ENCODE assay signal across 22 cellular contexts in genomic region chr21:41965045-41965444, GRCh38. TPM values are rescaled to one million over a fixed set of nuclear protein-coding genes. Genes with fewer than 3 reads are reported as not detected.
A peak's percentile ranks its signal among the peaks of the same experiment; 100 is the strongest.
DNase-seq lines count a peak whose midpoint lies in the region; ATAC-seq and TF ChIP-seq lines count a peak whose summit lies in the region.
"Had no signal": no experiment of that assay in that cellular context is flagged by ENCODE, and none has a peak within 500 bp of the region (broad histone marks: within the 10 kb centered on the region; RNA-seq: fewer than 3 reads in every experiment).

No MANE protein-coding gene starts in this region.

- H3K27ac ChIP-seq in prostate gland: peak overlapping the region in 1 of 2 donors; percentile 33
- no peak overlapping the region for H3K27ac ChIP-seq in gastroesophageal sphincter
- H3K27ac ChIP-seq: A549, gastrocnemius medialis, PC-9 had no signal

- H3K4me1 Mint-ChIP-seq in activated CD8-positive, alpha-beta memory T cell treated with anti-CD3 and anti-CD28 coated beads, Interleukin-2, amount 10 ng/mL, durations not matched to agents 7 days and 5 days: no peaks in the 10 kb centered on the region

- H3K4me3 Mint-ChIP-seq in activated CD8-positive, alpha-beta memory T cell treated with anti-CD3 and anti-CD28 coated beads, Interleukin-2, amount 10 ng/mL, durations not matched to agents 7 days and 5 days: no peak overlapping the region
- H3K4me3 Mint-ChIP-seq: activated naive CD8-positive, alpha-beta T cell treated with anti-CD3 and anti-CD28 coated beads, Interleukin-2, amount 10 ng/mL, durations not matched to agents 7 days and 5 days; activated T-helper 1 cell treated with anti-CD3 and anti-CD28 coated beads, Interleukin-12 subunit alpha, Interleukin-12 subunit beta, Interleukin-2, Interleukin-4 antibody, amounts not matched to agents 30 ng/mL and 10 ng/mL and 1 ng/mL, durations not matched to agents 14 hours and 24 hours and 36 hours had no signal

- no peaks in the 10 kb centered on the region for H3K36me3 Mint-ChIP-seq in activated CD8-positive, alpha-beta memory T cell treated with anti-CD3 and anti-CD28 coated beads, Interleukin-2, amount 10 ng/mL, durations not matched to agents 7 days and 5 days
- H3K36me3 Mint-ChIP-seq: activated naive CD8-positive, alpha-beta T cell treated with anti-CD3 and anti-CD28 coated beads, Interleukin-2, amount 10 ng/mL, durations not matched to agents 7 days and 5 days had no signal

- TF ChIP-seq EP300 in gastroesophageal sphincter (IDR thresholded peaks at IDR 0.05): no peak

- no peak overlapping the region for H3K4me3 ChIP-seq in prostate gland
- no peak overlapping the region for H3K4me3 ChIP-seq in gastroesophageal sphincter
- H3K4me3 ChIP-seq: A549, esophagus squamous epithelium, gastrocnemius medialis, PC-9 had no signal

- H3K4me1 ChIP-seq in prostate gland (replicated peaks) (peaks cover 18% of the 10 kb centered on the region), gastroesophageal sphincter (no peaks in the 10 kb centered on the region)
- H3K4me1 ChIP-seq: BE2C, gastrocnemius medialis had no signal

- ATAC-seq in activated CD8-positive, alpha-beta memory T cell treated with anti-CD3 and anti-CD28 coated beads, Interleukin-2, amount 10 ng/mL, durations not matched to agents 7 days and 5 days: no peak
- ATAC-seq in esophagus mucosa (no peak), gastroesophageal sphincter (no peak)
- ATAC-seq: A549; activated CD4-positive, CD25-positive, alpha-beta regulatory T cell treated with anti-CD3 and anti-CD28 coated beads, Interleukin-2, amount 50 U/mL, for 24 hours; gastrocnemius medialis had no signal

- no peaks in the 10 kb centered on the region for H3K27me3 ChIP-seq in prostate gland (replicated peaks; ENCODE audit: insufficient read depth)
- peaks cover 9% of the 10 kb centered on the region for H3K27me3 ChIP-seq in gastroesophageal sphincter
- H3K27me3 ChIP-seq: gastrocnemius medialis had no signal

- H3K27ac Mint-ChIP-seq in activated CD8-positive, alpha-beta memory T cell treated with anti-CD3 and anti-CD28 coated beads, Interleukin-2, amount 10 ng/mL, durations not matched to agents 7 days and 5 days: no peak overlapping the region
- H3K27ac Mint-ChIP-seq: activated naive CD8-positive, alpha-beta T cell treated with anti-CD3 and anti-CD28 coated beads, Interleukin-2, amount 10 ng/mL, durations not matched to agents 7 days and 5 days; activated T-helper 1 cell treated with anti-CD3 and anti-CD28 coated beads, Interleukin-12 subunit alpha, Interleukin-12 subunit beta, Interleukin-2, Interleukin-4 antibody, amounts not matched to agents 30 ng/mL and 10 ng/mL and 1 ng/mL, durations not matched to agents 14 hours and 24 hours and 36 hours had no signal

- peak; percentile 21 for DNase-seq in activated CD8-positive, alpha-beta memory T cell treated with anti-CD3 and anti-CD28 coated beads for 24 hours
- no peak for DNase-seq in activated CD8-positive, alpha-beta memory T cell treated with anti-CD3 and anti-CD28 coated beads, Interleukin-2, amount 50 U/mL, for 4 hours
- peak; percentile 19 for DNase-seq in NCI-H2029 treated with DMSO at 0.1 percent for 48 hours (lab: John Stamatoyannopoulos, UW)
- DNase-seq in activated CD8-positive, alpha-beta memory T cell treated with anti-CD3 and anti-CD28 coated beads, Interleukin-2, amount 10 ng/mL, durations not matched to agents 7 days and 5 days: peak; percentile 31
- peak; percentile 49 for DNase-seq in prostate gland (ENCODE audit: low spot score)
- no peak for DNase-seq in stimulated activated naive CD4-positive, alpha-beta T cell treated with Interleukin-2 at 50 U/mL for 16 hours (lab: John Stamatoyannopoulos, UW)
- DNase-seq: activated naive CD8-positive, alpha-beta T cell treated with anti-CD3 and anti-CD28 coated beads, Interleukin-2, amount 10 ng/mL, durations not matched to agents 7 days and 5 days; BE2C; Calu3; effector memory CD4-positive, alpha-beta T cell; esophagus squamous epithelium; kidney; NCI-H524 treated with DMSO at 0.1 percent for 48 hours; occipital lobe; PC-9; SHP77 treated with DMSO at 0.1 percent for 48 hours had no signal

- TF ChIP-seq CTCF in prostate gland (IDR thresholded peaks at IDR 0.05): no peak
- no peak for TF ChIP-seq CTCF in gastroesophageal sphincter (IDR thresholded peaks at IDR 0.05)

- H3K27me3 Mint-ChIP-seq in activated CD8-positive, alpha-beta memory T cell treated with anti-CD3 and anti-CD28 coated beads, Interleukin-2, amount 10 ng/mL, durations not matched to agents 7 days and 5 days: peaks cover 30% of the 10 kb centered on the region

- CTCF ChIA-PET in activated CD8-positive, alpha-beta memory T cell treated with anti-CD3 and anti-CD28 coated beads, Interleukin-2, amount 10 ng/mL, durations not matched to agents 7 days and 5 days (lab: Charles Lee): interaction anchor here (1.1 kb wide), 1 partner anchor 9 kb away, joined by 3 read pairs; no protein-coding TSS in a partner anchor

- TF ChIP-seq POLR2A in prostate gland (IDR thresholded peaks at IDR 0.05) (no peak), gastroesophageal sphincter (IDR thresholded peaks at IDR 0.05) (no peak)

- H3K9me3 ChIP-seq in prostate gland: no peaks in the 10 kb centered on the region
- H3K9me3 ChIP-seq in gastroesophageal sphincter: no peaks in the 10 kb centered on the region
- H3K9me3 ChIP-seq: A549, BE2C, esophagus squamous epithelium, gastrocnemius medialis had no signal

- 67% methylated on average over 5 of the region's 5 CpGs for WGBS in prostate gland
- WGBS in gastroesophageal sphincter (ENCODE audit: low coverage in 1 of 2), 2 donors: 71% methylated on average over 3 to 5 of the region's 5 CpGs

- intact Hi-C loops in prostate gland (cut with DNase I): no loop called here

- no peaks in the 10 kb centered on the region for H3K36me3 ChIP-seq in prostate gland
- H3K36me3 ChIP-seq in gastroesophageal sphincter: no peaks in the 10 kb centered on the region
- H3K36me3 ChIP-seq: BE2C, esophagus squamous epithelium, gastrocnemius medialis had no signal

- no peaks in the 10 kb centered on the region for H3K9me3 Mint-ChIP-seq in activated CD8-positive, alpha-beta memory T cell treated with anti-CD3 and anti-CD28 coated beads, Interleukin-2, amount 10 ng/mL, durations not matched to agents 7 days and 5 days (ENCODE audit: low read depth)
- H3K9me3 Mint-ChIP-seq: activated naive CD8-positive, alpha-beta T cell treated with anti-CD3 and anti-CD28 coated beads, Interleukin-2, amount 10 ng/mL, durations not matched to agents 7 days and 5 days; activated T-helper 1 cell treated with anti-CD3 and anti-CD28 coated beads, Interleukin-12 subunit alpha, Interleukin-12 subunit beta, Interleukin-2, Interleukin-4 antibody, amounts not matched to agents 30 ng/mL and 10 ng/mL and 1 ng/mL, durations not matched to agents 14 hours and 24 hours and 36 hours had no signal

RNA-seq across cellular contexts. Expression of gene C2CD2, which starts 11.2 kb away (rescaled TPM):
- 10 to 100 TPM in 1 of 2 experiments, 1 to 10 TPM in 1; 6.4 to 10.7 TPM for total RNA-seq in activated CD8-positive, alpha-beta memory T cell treated with anti-CD3 and anti-CD28 coated beads, Interleukin-2, amount 10 ng/mL, durations not matched to agents 7 days and 5 days
- total RNA-seq in prostate gland: 10 to 100 TPM; 27.3 to 30.5 TPM
- 11.4 TPM for total RNA-seq in esophagus mucosa
- total RNA-seq in gastroesophageal sphincter: 10 to 100 TPM; 15.6 to 38.9 (median 18.7) TPM

RNA-seq across cellular contexts. Expression of gene ZBTB21, which starts 45.1 kb away (rescaled TPM):
- total RNA-seq in activated CD8-positive, alpha-beta memory T cell treated with anti-CD3 and anti-CD28 coated beads, Interleukin-2, amount 10 ng/mL, durations not matched to agents 7 days and 5 days: 10 to 100 TPM; 14.2 to 16.3 TPM
- total RNA-seq in prostate gland (10 to 100 TPM; 12.3 to 13.6 TPM), esophagus mucosa (8.7 TPM), gastroesophageal sphincter (10 to 100 TPM in 2 of 4 donors, 1 to 10 TPM in 2; 6.6 to 14.1 (median 9.4) TPM)

Comparison
In these comparisons a context has a peak if more than half of its experiments do, and no peak if none do; other contexts are left out.
1. DNase-seq: peak in activated CD8-positive, alpha-beta memory T cell treated with anti-CD3 and anti-CD28 coated beads for 24 hours (single experiment), NCI-H2029 treated with DMSO at 0.1 percent for 48 hours (single experiment), activated CD8-positive, alpha-beta memory T cell treated with anti-CD3 and anti-CD28 coated beads, Interleukin-2, amount 10 ng/mL, durations not matched to agents 7 days and 5 days (single experiment) and prostate gland (single experiment); none in activated CD8-positive, alpha-beta memory T cell treated with anti-CD3 and anti-CD28 coated beads, Interleukin-2, amount 50 U/mL, for 4 hours (single experiment) and stimulated activated naive CD4-positive, alpha-beta T cell treated with Interleukin-2 at 50 U/mL for 16 hours (single experiment).